In genomic region chr20:11891081-11891826, GRCh38 we compare ENCODE assay signal across 1 cellular context.
TF ChIP-seq lines count a peak whose summit lies in the region.

No MANE protein-coding gene starts in this region.

TF ChIP-seq in K562, 482 proteins besides CTCF, POLR2A, EP300 and RAD21 (continued from another document):
- peak; percentile 28; the same call in 1 of the 2 replicates for TF ChIP-seq ZBTB7A (IDR thresholded peaks at IDR 0.05; ENCODE audit: borderline replicate concordance, control insufficient read depth, low read depth, low read length)
- no peak for TF ChIP-seq ZNF778 (CRISPR knock-in tag; IDR thresholded peaks at IDR 0.05)
- no peak for TF ChIP-seq GABPB2 (CRISPR knock-in tag; conservative IDR thresholded peaks at IDR 0.05)
- TF ChIP-seq CTBP1 (IDR thresholded peaks at IDR 0.05; ENCODE audit: borderline replicate concordance) = peak; percentile 24; the same call in 1 of the 2 replicates
- 0 out of 4 replicates have a peak, but pooled peaks of 1 of the 2 experiments have one; percentile 20 for TF ChIP-seq SIN3A (IDR thresholded peaks at IDR 0.05; ENCODE audit: borderline replicate concordance in 2 of 2, control insufficient read depth in 1 of 2, low read depth in 2 of 2, low read length in 2 of 2)
- TF ChIP-seq E2F6 (IDR thresholded peaks at IDR 0.05; ENCODE audit: borderline replicate concordance in 1 of 2, extremely low read depth in 1 of 2, insufficient read depth in 1 of 2, insufficient read length in 1 of 2, low read depth in 1 of 2, low read length in 1 of 2, poor library complexity in 1 of 2, severe bottlenecking in 1 of 2) = peak in 1 of 2 experiments; percentile 38
- 0 out of 2 replicates have a peak, but pooled peaks have one; percentile 38 for TF ChIP-seq ZNF589 (CRISPR knock-in tag; IDR thresholded peaks at IDR 0.05; ENCODE audit: low read depth)
- TF ChIP-seq VEZF1 (CRISPR knock-in tag; IDR thresholded peaks at IDR 0.05) = peak; percentile 55
- TF ChIP-seq ZNF175 (CRISPR knock-in tag; IDR thresholded peaks at IDR 0.05; ENCODE audit: low read depth) = no peak
- no peak for TF ChIP-seq POLR2AphosphoS2 (IDR thresholded peaks at IDR 0.05; ENCODE audit: low read length)
- no peak for TF ChIP-seq BCOR (IDR thresholded peaks at IDR 0.05)
- no peak for TF ChIP-seq NBN (IDR thresholded peaks at IDR 0.05; ENCODE audit: low read depth)
- TF ChIP-seq MTA2 (IDR thresholded peaks at IDR 0.05; ENCODE audit: low read depth) = no peak
- no peak for TF ChIP-seq ATF7 (IDR thresholded peaks at IDR 0.05)
- TF ChIP-seq ZNF24 (IDR thresholded peaks at IDR 0.05) = no peak
- 0 out of 2 replicates have a peak, but pooled peaks have one; percentile 32 for TF ChIP-seq ZNF766 (CRISPR knock-in tag; conservative IDR thresholded peaks at IDR 0.05)
- no peak for TF ChIP-seq ZNF75A (CRISPR knock-in tag; IDR thresholded peaks at IDR 0.05)
- no peak for TF ChIP-seq EWSR1 (IDR thresholded peaks at IDR 0.05; ENCODE audit: borderline replicate concordance, low read depth, partially characterized antibody)
- no peak for TF ChIP-seq ZBTB5 (IDR thresholded peaks at IDR 0.05)
- 0 out of 4 replicates have a peak, but pooled peaks of 1 of the 2 experiments have one; percentile 24 for TF ChIP-seq MAZ (CRISPR knock-in tag; conservative IDR thresholded peaks at IDR 0.05 in 1 of 2, IDR thresholded peaks at IDR 0.05 in 1 of 2)
- TF ChIP-seq FOXO4 (CRISPR knock-in tag; IDR thresholded peaks at IDR 0.05) = no peak
- TF ChIP-seq HMG20B (CRISPR knock-in tag; IDR thresholded peaks at IDR 0.05) = no peak
- peak; percentile 58; the same call in 1 of the 2 replicates for TF ChIP-seq EGR1 (conservative IDR thresholded peaks at IDR 0.05)
